In genomic region chr15:59313703-59314332, GRCh38 we compare ENCODE assay signal across 1 cellular context.
A peak's percentile ranks its signal among the peaks of the same experiment; 100 is the strongest.
TF ChIP-seq lines count a peak whose summit lies in the region.

No MANE protein-coding gene starts in this region.

TF ChIP-seq in GM12878, 131 proteins besides CTCF, POLR2A, EP300 and RAD21 (continued from another document):
- TF ChIP-seq BHLHE40 (IDR thresholded peaks at IDR 0.05; ENCODE audit: borderline replicate concordance in 1 of 2, low read depth in 2 of 2, low read length in 1 of 2) (peak; percentile 37 to 53; a peak in 2 of 4 replicates), CEBPZ (IDR thresholded peaks at IDR 0.05; ENCODE audit: low read depth, low read length) (no peak), TCF12 (IDR thresholded peaks at IDR 0.05; ENCODE audit: low read depth, low read length) (0 out of 2 replicates have a peak, but pooled peaks have one; percentile 14), ETV6 (conservative IDR thresholded peaks at IDR 0.05 in 1 of 2, IDR thresholded peaks at IDR 0.05 in 1 of 2; ENCODE audit: borderline replicate concordance in 1 of 2, low read depth in 1 of 2) (peak in 1 of 2 experiments; percentile 71; a peak in 2 of 4 replicates), CREB1 (IDR thresholded peaks at IDR 0.05; ENCODE audit: low read depth) (0 out of 2 replicates have a peak, but pooled peaks have one; percentile 9), ATF3 (IDR thresholded peaks at IDR 0.05; ENCODE audit: borderline replicate concordance, extremely low read depth, low read depth, low read length) (no peak), ZBED1 (IDR thresholded peaks at IDR 0.05; ENCODE audit: borderline replicate concordance) (peak; percentile 76), SKIL (IDR thresholded peaks at IDR 0.05; ENCODE audit: low read depth, poor library complexity, severe bottlenecking) (peak; percentile 93), REST (IDR thresholded peaks at IDR 0.05; ENCODE audit: low read depth, low read length) (no peak), POLR2AphosphoS2 (IDR thresholded peaks at IDR 0.05; ENCODE audit: low read depth, low read length) (no peak), DPF2 (IDR thresholded peaks at IDR 0.05) (peak; percentile 76; the same call in 1 of the 2 replicates), TCF3 (IDR thresholded peaks at IDR 0.05; ENCODE audit: borderline replicate concordance, insufficient read depth, low read depth, low read length) (0 out of 2 replicates have a peak, but pooled peaks have one; percentile 8), RELB (IDR thresholded peaks at IDR 0.05; ENCODE audit: low read depth) (peak; percentile 96), IRF4 (IDR thresholded peaks at IDR 0.05; ENCODE audit: low read depth, low read length) (0 out of 2 replicates have a peak, but pooled peaks have one; percentile 50), IRF3 (IDR thresholded peaks at IDR 0.05) (no peak), STAT3 (IDR thresholded peaks at IDR 0.05; ENCODE audit: low read depth, low read length) (no peak)
